Comparison of ENCODE assay signal across 8 cellular contexts in genomic region chrX:46573896-46574336, GRCh38. TPM values are rescaled to one million over a fixed set of nuclear protein-coding genes. Genes with fewer than 3 reads are reported as not detected.
DNase-seq lines count a peak whose midpoint lies in the region; ATAC-seq and TF ChIP-seq lines count a peak whose summit lies in the region.

No MANE protein-coding gene starts in this region.

- H3K4ac ChIP-seq in mesendoderm (ENCODE audit: low read depth, low read length) = no peak overlapping the region

- no peak overlapping the region for H3K18ac ChIP-seq in mesendoderm (ENCODE audit: low read length)

- H3K9ac ChIP-seq in mesendoderm (ENCODE audit: low read length) (peak overlapping the region; percentile 54), stomach smooth muscle (ENCODE audit: low read length in 2 of 2) (peak overlapping the region in 1 of 2 donors; percentile 33)

- no peak for TF ChIP-seq CTCF in DOHH2 (IDR thresholded peaks at IDR 0.05; ENCODE audit: low read depth, low read length, poor library complexity, severe bottlenecking)

- H3K4me1 ChIP-seq in DOHH2 (ENCODE audit: control insufficient read depth, low read length) (peaks cover 50% of the 10 kb centered on the region), mesendoderm (ENCODE audit: control insufficient read depth, low read depth, low read length) (no peaks in the 10 kb centered on the region), stomach smooth muscle (ENCODE audit: control insufficient read depth, insufficient read depth, low read length) (peaks cover 16% of the 10 kb centered on the region)

- no peak overlapping the region for H3K27ac ChIP-seq in DOHH2 (ENCODE audit: low read depth, low read length)
- H3K27ac ChIP-seq in mesendoderm (ENCODE audit: low read depth, low read length) = peak overlapping the region; percentile 17
- H3K27ac ChIP-seq in stomach smooth muscle (ENCODE audit: low read length) = no peak overlapping the region

- no peaks in the 10 kb centered on the region for H3K9me2 ChIP-seq in DOHH2 (replicated peaks; ENCODE audit: control insufficient read depth, low read length)

- H2BK5ac ChIP-seq in mesendoderm (ENCODE audit: low read length) = no peak overlapping the region

- no peak overlapping the region for H4K5ac ChIP-seq in mesendoderm (ENCODE audit: low read length)

- peaks cover 7% of the 10 kb centered on the region; the same call in 1 of the 2 replicates for H3F3A ChIP-seq in DOHH2 (ENCODE audit: control insufficient read depth, insufficient read depth)

- H3K27me3 ChIP-seq in DOHH2 (ENCODE audit: control insufficient read depth, low read length) (peaks cover 34% of the 10 kb centered on the region), mesendoderm (ENCODE audit: insufficient read depth, low read length, poor library complexity) (no peaks in the 10 kb centered on the region), stomach smooth muscle (ENCODE audit: control insufficient read depth in 1 of 2, insufficient read depth in 2 of 2, low read length in 2 of 2) (peaks cover 8 to 16% of the 10 kb centered on the region in 2 donors)

- WGBS in mesendoderm (ENCODE audit: extremely low coverage, insufficient coverage, low lambda C conversion rate) = no CpG with 5 or more reads among the region's 52 CpGs

- no peaks in the 10 kb centered on the region for H3K36me3 ChIP-seq in DOHH2 (ENCODE audit: control insufficient read depth, low read length)
- no peaks in the 10 kb centered on the region for H3K36me3 ChIP-seq in mesendoderm (ENCODE audit: control insufficient read depth, insufficient read depth, low read length)
- H3K36me3 ChIP-seq in stomach smooth muscle (ENCODE audit: control insufficient read depth in 2 of 2, insufficient read depth in 2 of 2, low read length in 2 of 2) = no peaks in the 10 kb centered on the region

- no peak overlapping the region for H2BK15ac ChIP-seq in mesendoderm (replicated peaks; ENCODE audit: low read depth)

- ATAC-seq in GM19351 (IDR thresholded peaks at IDR 0.05; ENCODE audit: unreplicated experiment) = no peak

- no peak overlapping the region for H2BK120ac ChIP-seq in mesendoderm (ENCODE audit: low read depth, low read length)

- no peaks in the 10 kb centered on the region for H4K20me1 ChIP-seq in DOHH2 (ENCODE audit: control insufficient read depth, insufficient read depth, low read depth, low read length)

- H3K79me2 ChIP-seq in DOHH2 (ENCODE audit: control insufficient read depth, low read length) (no peaks in the 10 kb centered on the region), mesendoderm (ENCODE audit: control insufficient read depth, insufficient read depth, low read length) (no peaks in the 10 kb centered on the region)

- H3K4me2 ChIP-seq in DOHH2 (ENCODE audit: low read length) = peak overlapping the region; percentile 75
- peak overlapping the region; percentile 70 for H3K4me2 ChIP-seq in mesendoderm (ENCODE audit: low read length)

- no peaks in the 10 kb centered on the region for H3K9me3 ChIP-seq in DOHH2 (ENCODE audit: control insufficient read depth, insufficient read depth, low read length)
- no peaks in the 10 kb centered on the region for H3K9me3 ChIP-seq in stomach smooth muscle (ENCODE audit: control insufficient read depth in 2 of 2, low read length in 2 of 2)

- H2AK5ac ChIP-seq in mesendoderm (ENCODE audit: low read length) = no peak overlapping the region

- H3K79me1 ChIP-seq in mesendoderm (ENCODE audit: low read length) = no peaks in the 10 kb centered on the region

- peak overlapping the region; percentile 83 for H3K56ac ChIP-seq in mesendoderm (ENCODE audit: low read length)

- peak; percentile 10 for DNase-seq in GOT3 (lab: John Stamatoyannopoulos, UW)
- peak; percentile 45 for DNase-seq in NCI-H1105 (lab: John Stamatoyannopoulos, UW)
- peak; percentile 50 for DNase-seq in activated CD4-positive, alpha-beta T cell treated with anti-CD3 and anti-CD28 coated beads for 1 hour
- DNase-seq in ecto neural progenitor cell (ENCODE audit: low spot score) = peak; percentile 65
- peak; percentile 86 for DNase-seq in mesendoderm

- no peak overlapping the region for H4K8ac ChIP-seq in mesendoderm (ENCODE audit: low read depth, low read length)

- no peak overlapping the region for H3K23ac ChIP-seq in mesendoderm (ENCODE audit: low read length)

- H3K4me3 ChIP-seq in DOHH2 (ENCODE audit: low read length) (peak overlapping the region; percentile 69), mesendoderm (ENCODE audit: low read length) (peak overlapping the region; percentile 32), stomach smooth muscle (ENCODE audit: low read length in 2 of 2) (peak overlapping the region; percentile 49 to 75)

RNA-seq across cellular contexts. Expression of gene CHST7, which starts 0.4 kb away (rescaled TPM):
- polyA plus RNA-seq in mesendoderm (2013, experiment 1 of 2) = 4.0 TPM
- 4.5 TPM for polyA plus RNA-seq in mesendoderm (2013, experiment 2 of 2)

RNA-seq across cellular contexts. Expression of gene ZNF674, which starts 28.7 kb away (rescaled TPM):
- 2.5 TPM for polyA plus RNA-seq in mesendoderm (2013, experiment 1 of 2)
- polyA plus RNA-seq in mesendoderm (2013, experiment 2 of 2) = 2.2 TPM

Comparison
In these comparisons a context has a peak if more than half of its experiments do, and no peak if none do; other contexts are left out.
1. DNase-seq: peak in every context shown above with its lines; median percentile 86 in mesendoderm; 65 in ecto neural progenitor cell; 50 in activated CD4-positive, alpha-beta T cell treated with anti-CD3 and anti-CD28 coated beads for 1 hour; 45 in NCI-H1105; 10 in GOT3.